Comparison of ENCODE assay signal across 26 cellular contexts in genomic region chr13:74867460-74867859, GRCh38.
DNase-seq lines count a peak whose midpoint lies in the region; ATAC-seq, FAIRE-seq and TF ChIP-seq lines count a peak whose summit lies in the region.
"Had no signal": no experiment of that assay in that cellular context is flagged by ENCODE, and none has a peak within 500 bp of the region (broad histone marks: within the 10 kb centered on the region; RNA-seq: fewer than 3 reads in every experiment).

No MANE protein-coding gene starts in this region.

- peak; percentile 90 for DNase-seq in bronchial epithelial cell (ENCODE audit: low read depth)
- peak; percentile 46 for DNase-seq in non-pigmented ciliary epithelial cell (ENCODE audit: low read depth)
- DNase-seq in cardiac septum (ENCODE audit: low spot score), result no peak
- no peak for DNase-seq in NCI-H2081 (lab: John Stamatoyannopoulos, UW)
- DNase-seq: activated CD8-positive, alpha-beta memory T cell treated with anti-CD3 and anti-CD28 coated beads, Interleukin-2, amount 50 U/mL, for 48 hours; activated effector memory CD4-positive, alpha-beta T cell treated with Interleukin-2 at 50 U/mL for 16 hours; caudate nucleus; DMS79 treated with DMSO at 0.1 percent for 48 hours; dorsolateral prefrontal cortex; MV-4-11; natural killer cell; NCI-H1694 treated with DMSO at 0.1 percent for 48 hours; ovary; Peyer's patch; substantia nigra; T-helper 2 cell; WERI-Rb-1 had no signal

- no peaks in the 10 kb centered on the region for H3K36me3 ChIP-seq in bronchial epithelial cell (ENCODE audit: control insufficient read depth, insufficient read depth, low read length)
- H3K36me3 ChIP-seq: left lung, ovary, Peyer's patch, WERI-Rb-1 had no signal

- ATAC-seq in GM18868 (IDR thresholded peaks at IDR 0.05; ENCODE audit: unreplicated experiment) (peak; percentile 51), HG03432 (IDR thresholded peaks at IDR 0.05; ENCODE audit: unreplicated experiment) (peak; percentile 68), GM21526 (IDR thresholded peaks at IDR 0.05; ENCODE audit: low FRiP score, unreplicated experiment) (no peak), GM19328 (IDR thresholded peaks at IDR 0.05; ENCODE audit: unreplicated experiment) (no peak)
- ATAC-seq: left lung, natural killer cell, sciatic nerve had no signal

- intact Hi-C loops in cardiac septum (cut with DNase I), result no loop called here

- no peak for TF ChIP-seq CTCF in bronchial epithelial cell (IDR thresholded peaks at IDR 0.05; ENCODE audit: insufficient read depth, low read length, severe bottlenecking)

- no peak for FAIRE-seq in bronchial epithelial cell (lab: Jason Lieb, UNC)
- FAIRE-seq: H54, urothelium cell line had no signal

- H3K4me3 ChIP-seq in bronchial epithelial cell (ENCODE audit: low read depth, low read length), result no peak overlapping the region
- H3K4me3 ChIP-seq: dorsolateral prefrontal cortex, left lung, ovary, Peyer's patch, SK-N-MC had no signal

- H3K27me3 ChIP-seq in bronchial epithelial cell (ENCODE audit: control insufficient read depth, insufficient read depth, low read length), result no peaks in the 10 kb centered on the region
- H3K27me3 ChIP-seq: dorsolateral prefrontal cortex, left lung, Peyer's patch had no signal

Comparison
In these comparisons a context has a peak if more than half of its experiments do, and no peak if none do; other contexts are left out.
1. ATAC-seq: peak in GM18868 (single experiment) and HG03432 (single experiment); none in GM21526 (single experiment) and GM19328 (single experiment).
2. DNase-seq: peak in bronchial epithelial cell (single experiment) and non-pigmented ciliary epithelial cell (single experiment); none in cardiac septum (single experiment) and NCI-H2081 (0 of 2).